Comparison of ENCODE assay signal across 8 cellular contexts in the genomic region with DNA sequence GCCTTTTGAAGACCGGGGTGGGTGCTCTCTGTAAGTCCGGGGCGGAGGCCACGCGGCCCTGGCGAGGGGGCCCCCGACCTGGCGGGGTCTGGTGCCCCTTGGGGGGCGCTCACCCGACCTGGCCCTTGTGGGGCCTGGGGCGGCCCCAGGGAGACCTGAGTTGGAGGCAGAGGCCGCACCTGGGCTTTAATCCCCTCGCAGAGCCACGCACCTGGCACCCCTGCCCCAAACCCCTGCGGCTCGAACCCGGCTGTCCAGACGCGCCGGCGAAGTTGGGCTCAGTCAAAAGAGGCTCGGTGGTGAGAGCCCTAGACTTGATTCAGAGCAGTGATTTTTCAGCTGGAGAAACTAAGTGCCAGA. TPM values are rescaled to one million over a fixed set of nuclear protein-coding genes. Genes with fewer than 3 reads are reported as not detected.
A peak's percentile ranks its signal among the peaks of the same experiment; 100 is the strongest.
DNase-seq lines count a peak whose midpoint lies in the region; ATAC-seq and TF ChIP-seq lines count a peak whose summit lies in the region.

No MANE protein-coding gene starts in this region.

- H3K27ac ChIP-seq in A673 (ENCODE audit: low read depth, low read length, poor library complexity, severe bottlenecking), result peak overlapping the region; percentile 81
- peak overlapping the region; percentile 43 for H3K27ac ChIP-seq in RWPE2 (ENCODE audit: poor library complexity, severe bottlenecking)
- peak overlapping the region in 3 of 4 donors; percentile 35 to 66 (median 60) for H3K27ac ChIP-seq in tibial nerve

- TF ChIP-seq POLR2A in tibial nerve (IDR thresholded peaks at IDR 0.05), result no peak

- ATAC-seq in GM19467 (IDR thresholded peaks at IDR 0.05; ENCODE audit: unreplicated experiment), result peak; percentile 10
- ATAC-seq in RWPE2 (ENCODE audit: low read depth), result peak; percentile 7; the same call in 1 of the 3 replicates

- intact Hi-C loops in A673 (cut with micrococcal nuclease; ENCODE audit: unreplicated experiment), result loop anchor here (10.0 kb wide), 1 partner anchor 136 kb away; no protein-coding TSS in a partner anchor

- POLR2A ChIA-PET in A673 (lab: Charles Lee; ENCODE audit: low non-redundant PET), result no interaction called here

- TF ChIP-seq EP300 in tibial nerve (IDR thresholded peaks at IDR 0.05), result no peak

- CTCF ChIA-PET in A673 (lab: Charles Lee), result interaction anchor here (1.2 kb wide), 1 partner anchor 205 kb away, joined by 3 read pairs; no protein-coding TSS in a partner anchor

- H3K9me3 ChIP-seq in A673 (ENCODE audit: low read depth, low read length, poor library complexity, severe bottlenecking) (no peaks in the 10 kb centered on the region), RWPE2 (ENCODE audit: severe bottlenecking) (no peaks in the 10 kb centered on the region), iPS-18c (ENCODE audit: control insufficient read depth, insufficient read depth, low read length) (no peaks in the 10 kb centered on the region), tibial nerve (no peaks in the 10 kb centered on the region)

- peak overlapping the region; percentile 56 for H3K4me3 ChIP-seq in A673 (ENCODE audit: low read depth, low read length, poor library complexity, severe bottlenecking)
- H3K4me3 ChIP-seq in RWPE2 (ENCODE audit: severe bottlenecking), result peak overlapping the region; percentile 22
- H3K4me3 ChIP-seq in iPS-18c (ENCODE audit: insufficient read depth, low read depth, low read length), result peak overlapping the region; percentile 47
- H3K4me3 ChIP-seq in tibial nerve, result peak overlapping the region; percentile 21 to 50 (median 32)

- no peak for TF ChIP-seq CTCF in A673 (conservative IDR thresholded peaks at IDR 0.05; ENCODE audit: low read depth, low read length)
- TF ChIP-seq CTCF in RWPE2 (IDR thresholded peaks at IDR 0.05; ENCODE audit: poor library complexity, severe bottlenecking), result no peak
- TF ChIP-seq CTCF in tibial nerve (IDR thresholded peaks at IDR 0.05), result no peak

- H3K4me1 ChIP-seq in A673 (ENCODE audit: insufficient read depth, low read length, poor library complexity, severe bottlenecking) (peaks cover 41% of the 10 kb centered on the region), RWPE2 (ENCODE audit: insufficient read depth, poor library complexity, severe bottlenecking) (peaks cover 3% of the 10 kb centered on the region), tibial nerve (peaks cover 0 to 33% (median 8%) of the 10 kb centered on the region in 4 donors)

- WGBS in tibial nerve, 2 donors, result 32 to 40% methylated on average over 12 to 22 of the region's 22 CpGs

- no TSS peak for BruUV-seq in A673 (replicated peaks; lab: Mats Ljungman, UMichigan)

- H3K36me3 ChIP-seq in A673 (ENCODE audit: insufficient read depth, low read length, poor library complexity, severe bottlenecking), result peaks cover 3% of the 10 kb centered on the region
- peaks cover 43% of the 10 kb centered on the region for H3K36me3 ChIP-seq in RWPE2 (ENCODE audit: low read depth)
- H3K36me3 ChIP-seq in tibial nerve, result peaks cover 0 to 49% (median 0%) of the 10 kb centered on the region in 3 donors

- H3K27me3 ChIP-seq in A673 (replicated peaks; ENCODE audit: insufficient read depth, low read depth, low read length, poor library complexity) (no peaks in the 10 kb centered on the region), RWPE2 (ENCODE audit: insufficient read depth, poor library complexity, severe bottlenecking) (no peaks in the 10 kb centered on the region), tibial nerve (no peaks in the 10 kb centered on the region)

- DNase-seq in A673 (ENCODE audit: low spot score) (no peak), RWPE2 (ENCODE audit: low spot score) (no peak), tibial nerve (ENCODE audit: low spot score in 2 of 2) (no peak), DMS153 (lab: John Stamatoyannopoulos, UW) (no peak), NCI-H1694 (lab: John Stamatoyannopoulos, UW) (no peak)
- DNase-seq in stimulated activated CD4-positive, alpha-beta T cell treated with anti-CD3 and anti-CD28 coated beads, Interleukin-1b, Interleukin-23, amount 100 ng/mL, for 48 hours, result no peak

RNA-seq across cellular contexts. Expression of a gene that starts 0.3 kb away (rescaled TPM):
- total RNA-seq in A673 (2021), result 5.5 and 7.5 TPM in 2 replicates
- 1 to 10 TPM; 3.0 to 5.4 (median 3.9) TPM for total RNA-seq in tibial nerve

RNA-seq across cellular contexts. Expression of a gene that starts 30.1 kb away (rescaled TPM):
- total RNA-seq in A673 (2021), result 78.3 and 86.4 TPM in 2 replicates
- 10 to 100 TPM; 22.4 to 47.7 (median 42.8) TPM for total RNA-seq in tibial nerve

RNA-seq across cellular contexts. Expression of a gene that starts 60.0 kb away (rescaled TPM):
- total RNA-seq in A673 (2021) (not detected in 2 replicates), tibial nerve (1 to 10 TPM in 1 of 4 donors, under 1 TPM in 1, not detected in 2; 0.63 to 1.1 TPM)
